ENCODE assay signal across 1 cellular context in genomic region chr4:26959654-26960047, GRCh38.
TF ChIP-seq lines count a peak whose summit lies in the region.

No MANE protein-coding gene starts in this region.

TF ChIP-seq in IMR-90, 13 proteins besides CTCF, POLR2A, EP300 and RAD21:
- TF ChIP-seq MAZ (IDR thresholded peaks at IDR 0.05; ENCODE audit: borderline replicate concordance, low read depth, low read length) = no peak
- no peak for TF ChIP-seq CEBPB (IDR thresholded peaks at IDR 0.05; ENCODE audit: low read depth, low read length)
- TF ChIP-seq FOS (IDR thresholded peaks at IDR 0.05; ENCODE audit: low read depth, low read length) = no peak
- no peak for TF ChIP-seq SMC3 (IDR thresholded peaks at IDR 0.05; ENCODE audit: low read depth, low read length)
- no peak for TF ChIP-seq CHD1 (IDR thresholded peaks at IDR 0.05; ENCODE audit: low read depth, low read length)
- no peak for TF ChIP-seq RFX5 (IDR thresholded peaks at IDR 0.05; ENCODE audit: low read depth, low read length)
- no peak for TF ChIP-seq MXI1 (IDR thresholded peaks at IDR 0.05; ENCODE audit: borderline replicate concordance, low read depth, low read length)
- no peak for TF ChIP-seq NFE2L2 (IDR thresholded peaks at IDR 0.05; ENCODE audit: low read depth, low read length)
- no peak for TF ChIP-seq ELK1 (IDR thresholded peaks at IDR 0.05; ENCODE audit: borderline replicate concordance, low read depth, low read length)
- TF ChIP-seq MAFK (IDR thresholded peaks at IDR 0.05; ENCODE audit: low read depth, low read length) = no peak
- TF ChIP-seq RCOR1 (IDR thresholded peaks at IDR 0.05; ENCODE audit: insufficient replicate concordance, low read length) = no peak
- TF ChIP-seq BHLHE40 (IDR thresholded peaks at IDR 0.05; ENCODE audit: low read depth, low read length) = no peak
- no peak for TF ChIP-seq USF2 (IDR thresholded peaks at IDR 0.05; ENCODE audit: low read depth, low read length)
